Comparison of ENCODE assay signal across 1 cellular context in the genomic region with DNA sequence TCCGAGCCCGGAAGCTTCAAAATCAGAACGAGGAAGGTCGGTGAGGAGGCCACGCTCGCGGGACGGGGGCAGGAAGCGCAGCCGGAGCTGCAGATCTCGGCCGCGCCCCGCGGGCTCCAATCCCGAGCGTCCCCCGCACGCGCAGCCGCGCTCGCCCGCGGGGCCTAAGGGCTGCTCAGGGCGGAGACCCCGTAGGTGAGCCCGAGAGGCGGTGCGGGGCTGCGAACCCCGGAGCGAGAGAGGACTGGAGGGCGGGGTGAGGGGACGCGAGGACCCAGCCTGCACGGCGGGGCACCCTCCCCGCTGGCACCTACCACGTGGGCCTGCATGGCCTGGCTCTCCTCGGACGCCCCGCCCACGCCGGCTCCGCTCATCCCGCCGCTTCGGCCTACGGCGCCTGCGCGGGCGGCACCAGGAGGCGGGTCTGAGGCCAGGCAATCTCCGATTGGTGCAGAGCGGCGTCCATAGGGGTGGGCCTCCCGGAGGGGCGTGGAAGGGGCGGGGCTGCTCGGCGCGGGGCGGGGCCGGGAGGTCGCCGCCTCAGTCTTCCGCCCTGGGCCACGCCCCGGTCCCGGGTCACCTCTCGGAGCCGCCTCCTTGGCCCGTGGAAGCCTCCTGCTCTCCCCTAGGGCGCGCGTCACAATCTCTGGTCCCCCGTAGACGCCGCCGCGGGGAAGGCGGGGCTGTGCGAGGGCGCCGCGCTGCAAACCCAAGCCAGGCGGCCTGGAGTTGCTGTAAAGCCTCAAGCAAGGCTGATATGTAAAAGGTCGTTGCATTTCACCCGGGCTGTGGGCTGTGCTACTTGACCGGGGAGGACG.
TF ChIP-seq lines count a peak whose summit lies in the region.

No MANE protein-coding gene starts in this region.

TF ChIP-seq in K562, 482 proteins besides CTCF, POLR2A, EP300 and RAD21 (continued from another document and continues in another):
- TF ChIP-seq, protein P1, sequence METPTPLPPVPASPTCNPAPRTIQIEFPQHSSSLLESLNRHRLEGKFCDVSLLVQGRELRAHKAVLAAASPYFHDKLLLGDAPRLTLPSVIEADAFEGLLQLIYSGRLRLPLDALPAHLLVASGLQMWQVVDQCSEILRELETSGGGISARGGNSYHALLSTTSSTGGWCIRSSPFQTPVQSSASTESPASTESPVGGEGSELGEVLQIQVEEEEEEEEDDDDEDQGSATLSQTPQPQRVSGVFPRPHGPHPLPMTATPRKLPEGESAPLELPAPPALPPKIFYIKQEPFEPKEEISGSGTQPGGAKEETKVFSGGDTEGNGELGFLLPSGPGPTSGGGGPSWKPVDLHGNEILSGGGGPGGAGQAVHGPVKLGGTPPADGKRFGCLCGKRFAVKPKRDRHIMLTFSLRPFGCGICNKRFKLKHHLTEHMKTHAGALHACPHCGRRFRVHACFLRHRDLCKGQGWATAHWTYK (CRISPR knock-in tag; IDR thresholded peaks at IDR 0.05) = peak; percentile 49
- TF ChIP-seq ZNF324 (CRISPR knock-in tag; IDR thresholded peaks at IDR 0.05) (no peak), LEF1 (IDR thresholded peaks at IDR 0.05) (no peak), CCAR2 (IDR thresholded peaks at IDR 0.05; ENCODE audit: low read depth, low read length) (no peak), NUFIP1 (IDR thresholded peaks at IDR 0.05; ENCODE audit: partially characterized antibody) (no peak), ZNF239 (CRISPR knock-in tag; IDR thresholded peaks at IDR 0.05) (no peak), HDAC1 (IDR thresholded peaks at IDR 0.05) (peak in 1 of 2 experiments; percentile 99; a peak in 3 of 4 replicates), RNF2 (IDR thresholded peaks at IDR 0.05) (peak; percentile 58; the same call in 1 of the 2 replicates), ESRRB (CRISPR knock-in tag; IDR thresholded peaks at IDR 0.05; ENCODE audit: borderline replicate concordance) (no peak), ZNF311 (CRISPR knock-in tag; IDR thresholded peaks at IDR 0.05) (no peak), TEAD2 (tag; IDR thresholded peaks at IDR 0.05) (no peak), MYC (IDR thresholded peaks at IDR 0.05; ENCODE audit: low read depth, low read length) (peak; percentile 98), MYC (CRISPR knock-in tag; IDR thresholded peaks at IDR 0.05; ENCODE audit: borderline replicate concordance, low read depth) (no peak), RFX7 (CRISPR knock-in tag; IDR thresholded peaks at IDR 0.05) (no peak), ZNF589 (CRISPR knock-in tag; IDR thresholded peaks at IDR 0.05; ENCODE audit: low read depth) (no peak), FOXK2 (conservative IDR thresholded peaks at IDR 0.05 in 1 of 2, IDR thresholded peaks at IDR 0.05 in 1 of 2; ENCODE audit: low read depth in 2 of 2) (no peak), PTBP1 (IDR thresholded peaks at IDR 0.05; ENCODE audit: low read depth, low read length) (no peak), PHF21A (IDR thresholded peaks at IDR 0.05; ENCODE audit: borderline replicate concordance, low read depth) (0 out of 2 replicates have a peak, but pooled peaks have one; percentile 44), ZNF274 (IDR thresholded peaks at IDR 0.05; ENCODE audit: borderline replicate concordance, low read depth, low read length) (no peak), SMARCA5 (IDR thresholded peaks at IDR 0.05) (no peak), SIRT6 (IDR thresholded peaks at IDR 0.05; ENCODE audit: low read depth, low read length) (no peak), ARHGAP35 (IDR thresholded peaks at IDR 0.05; ENCODE audit: partially characterized antibody) (no peak), SP2 (IDR thresholded peaks at IDR 0.05; ENCODE audit: extremely low read depth, low read depth, low read length, poor library complexity, severe bottlenecking) (peak; percentile 36), TCFL5 (CRISPR knock-in tag; conservative IDR thresholded peaks at IDR 0.05) (no peak), SMARCE1 (IDR thresholded peaks at IDR 0.05) (no peak), YY1 (IDR thresholded peaks at IDR 0.05; ENCODE audit: borderline replicate concordance in 1 of 3, control insufficient read depth in 1 of 3, extremely low read depth in 1 of 3, insufficient read depth in 3 of 3, insufficient read length in 1 of 3, insufficient replicate concordance in 2 of 3, low read depth in 1 of 3, low read length in 2 of 3) (peak in 2 of 3 experiments; percentile 29 to 39), ZFP1 (CRISPR knock-in tag; IDR thresholded peaks at IDR 0.05) (no peak), KDM5B (IDR thresholded peaks at IDR 0.05; ENCODE audit: insufficient replicate concordance, low read depth, low read length) (peak; percentile 82), MTA3 (IDR thresholded peaks at IDR 0.05; ENCODE audit: borderline replicate concordance) (peak; percentile 76; the same call in 1 of the 2 replicates), NR1H2 (CRISPR knock-in tag; IDR thresholded peaks at IDR 0.05) (no peak), NCOA2 (IDR thresholded peaks at IDR 0.05; ENCODE audit: partially characterized antibody in 2 of 2) (no peak), ZNF644 (tag; IDR thresholded peaks at IDR 0.05; ENCODE audit: low read depth) (no peak), ZKSCAN1 (IDR thresholded peaks at IDR 0.05; ENCODE audit: low read depth, low read length) (no peak), PHB2 (IDR thresholded peaks at IDR 0.05; ENCODE audit: low read depth) (no peak), ZNF124 (CRISPR knock-in tag; IDR thresholded peaks at IDR 0.05) (no peak), FIP1L1 (IDR thresholded peaks at IDR 0.05; ENCODE audit: low read depth, low read length, poor library complexity, severe bottlenecking) (no peak), SREBF1 (IDR thresholded peaks at IDR 0.05; ENCODE audit: borderline replicate concordance, low read depth, low read length) (no peak), HNRNPLL (IDR thresholded peaks at IDR 0.05; ENCODE audit: low read depth, low read length, poor library complexity, severe bottlenecking) (no peak), LARP7 (IDR thresholded peaks at IDR 0.05) (no peak), KAT8 (IDR thresholded peaks at IDR 0.05; ENCODE audit: low read depth) (no peak), ZBTB17 (CRISPR knock-in tag; IDR thresholded peaks at IDR 0.05) (peak; percentile 80), MXI1 (IDR thresholded peaks at IDR 0.05; ENCODE audit: low read depth, low read length) (peak; percentile 91; the same call in 1 of the 2 replicates), RBFOX2 (IDR thresholded peaks at IDR 0.05; ENCODE audit: low read depth, low read length) (peak; percentile 81), STAT5B (CRISPR knock-in tag; IDR thresholded peaks at IDR 0.05) (no peak), SNRNP70 (optimal IDR thresholded peaks at IDR 0.05; ENCODE audit: low read depth, low read length) (no peak)
- TF ChIP-seq, protein P2, sequence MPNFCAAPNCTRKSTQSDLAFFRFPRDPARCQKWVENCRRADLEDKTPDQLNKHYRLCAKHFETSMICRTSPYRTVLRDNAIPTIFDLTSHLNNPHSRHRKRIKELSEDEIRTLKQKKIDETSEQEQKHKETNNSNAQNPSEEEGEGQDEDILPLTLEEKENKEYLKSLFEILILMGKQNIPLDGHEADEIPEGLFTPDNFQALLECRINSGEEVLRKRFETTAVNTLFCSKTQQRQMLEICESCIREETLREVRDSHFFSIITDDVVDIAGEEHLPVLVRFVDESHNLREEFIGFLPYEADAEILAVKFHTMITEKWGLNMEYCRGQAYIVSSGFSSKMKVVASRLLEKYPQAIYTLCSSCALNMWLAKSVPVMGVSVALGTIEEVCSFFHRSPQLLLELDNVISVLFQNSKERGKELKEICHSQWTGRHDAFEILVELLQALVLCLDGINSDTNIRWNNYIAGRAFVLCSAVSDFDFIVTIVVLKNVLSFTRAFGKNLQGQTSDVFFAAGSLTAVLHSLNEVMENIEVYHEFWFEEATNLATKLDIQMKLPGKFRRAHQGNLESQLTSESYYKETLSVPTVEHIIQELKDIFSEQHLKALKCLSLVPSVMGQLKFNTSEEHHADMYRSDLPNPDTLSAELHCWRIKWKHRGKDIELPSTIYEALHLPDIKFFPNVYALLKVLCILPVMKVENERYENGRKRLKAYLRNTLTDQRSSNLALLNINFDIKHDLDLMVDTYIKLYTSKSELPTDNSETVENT (CRISPR knock-in tag; IDR thresholded peaks at IDR 0.05) = peak; percentile 33; the same call in 1 of the 2 replicates
- TF ChIP-seq, protein P3, sequence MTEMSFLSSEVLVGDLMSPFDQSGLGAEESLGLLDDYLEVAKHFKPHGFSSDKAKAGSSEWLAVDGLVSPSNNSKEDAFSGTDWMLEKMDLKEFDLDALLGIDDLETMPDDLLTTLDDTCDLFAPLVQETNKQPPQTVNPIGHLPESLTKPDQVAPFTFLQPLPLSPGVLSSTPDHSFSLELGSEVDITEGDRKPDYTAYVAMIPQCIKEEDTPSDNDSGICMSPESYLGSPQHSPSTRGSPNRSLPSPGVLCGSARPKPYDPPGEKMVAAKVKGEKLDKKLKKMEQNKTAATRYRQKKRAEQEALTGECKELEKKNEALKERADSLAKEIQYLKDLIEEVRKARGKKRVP (CRISPR knock-in tag; IDR thresholded peaks at IDR 0.05) = no peak
- TF ChIP-seq, protein P4, sequence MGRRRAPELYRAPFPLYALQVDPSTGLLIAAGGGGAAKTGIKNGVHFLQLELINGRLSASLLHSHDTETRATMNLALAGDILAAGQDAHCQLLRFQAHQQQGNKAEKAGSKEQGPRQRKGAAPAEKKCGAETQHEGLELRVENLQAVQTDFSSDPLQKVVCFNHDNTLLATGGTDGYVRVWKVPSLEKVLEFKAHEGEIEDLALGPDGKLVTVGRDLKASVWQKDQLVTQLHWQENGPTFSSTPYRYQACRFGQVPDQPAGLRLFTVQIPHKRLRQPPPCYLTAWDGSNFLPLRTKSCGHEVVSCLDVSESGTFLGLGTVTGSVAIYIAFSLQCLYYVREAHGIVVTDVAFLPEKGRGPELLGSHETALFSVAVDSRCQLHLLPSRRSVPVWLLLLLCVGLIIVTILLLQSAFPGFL (CRISPR knock-in tag; IDR thresholded peaks at IDR 0.05) = no peak
- TF ChIP-seq, protein P5, sequence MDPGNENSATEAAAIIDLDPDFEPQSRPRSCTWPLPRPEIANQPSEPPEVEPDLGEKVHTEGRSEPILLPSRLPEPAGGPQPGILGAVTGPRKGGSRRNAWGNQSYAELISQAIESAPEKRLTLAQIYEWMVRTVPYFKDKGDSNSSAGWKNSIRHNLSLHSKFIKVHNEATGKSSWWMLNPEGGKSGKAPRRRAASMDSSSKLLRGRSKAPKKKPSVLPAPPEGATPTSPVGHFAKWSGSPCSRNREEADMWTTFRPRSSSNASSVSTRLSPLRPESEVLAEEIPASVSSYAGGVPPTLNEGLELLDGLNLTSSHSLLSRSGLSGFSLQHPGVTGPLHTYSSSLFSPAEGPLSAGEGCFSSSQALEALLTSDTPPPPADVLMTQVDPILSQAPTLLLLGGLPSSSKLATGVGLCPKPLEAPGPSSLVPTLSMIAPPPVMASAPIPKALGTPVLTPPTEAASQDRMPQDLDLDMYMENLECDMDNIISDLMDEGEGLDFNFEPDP (CRISPR knock-in tag; IDR thresholded peaks at IDR 0.05) = no peak
- TF ChIP-seq, protein P6, sequence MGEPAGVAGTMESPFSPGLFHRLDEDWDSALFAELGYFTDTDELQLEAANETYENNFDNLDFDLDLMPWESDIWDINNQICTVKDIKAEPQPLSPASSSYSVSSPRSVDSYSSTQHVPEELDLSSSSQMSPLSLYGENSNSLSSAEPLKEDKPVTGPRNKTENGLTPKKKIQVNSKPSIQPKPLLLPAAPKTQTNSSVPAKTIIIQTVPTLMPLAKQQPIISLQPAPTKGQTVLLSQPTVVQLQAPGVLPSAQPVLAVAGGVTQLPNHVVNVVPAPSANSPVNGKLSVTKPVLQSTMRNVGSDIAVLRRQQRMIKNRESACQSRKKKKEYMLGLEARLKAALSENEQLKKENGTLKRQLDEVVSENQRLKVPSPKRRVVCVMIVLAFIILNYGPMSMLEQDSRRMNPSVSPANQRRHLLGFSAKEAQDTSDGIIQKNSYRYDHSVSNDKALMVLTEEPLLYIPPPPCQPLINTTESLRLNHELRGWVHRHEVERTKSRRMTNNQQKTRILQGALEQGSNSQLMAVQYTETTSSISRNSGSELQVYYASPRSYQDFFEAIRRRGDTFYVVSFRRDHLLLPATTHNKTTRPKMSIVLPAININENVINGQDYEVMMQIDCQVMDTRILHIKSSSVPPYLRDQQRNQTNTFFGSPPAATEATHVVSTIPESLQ (CRISPR knock-in tag; IDR thresholded peaks at IDR 0.05) = no peak
- TF ChIP-seq, protein P7, sequence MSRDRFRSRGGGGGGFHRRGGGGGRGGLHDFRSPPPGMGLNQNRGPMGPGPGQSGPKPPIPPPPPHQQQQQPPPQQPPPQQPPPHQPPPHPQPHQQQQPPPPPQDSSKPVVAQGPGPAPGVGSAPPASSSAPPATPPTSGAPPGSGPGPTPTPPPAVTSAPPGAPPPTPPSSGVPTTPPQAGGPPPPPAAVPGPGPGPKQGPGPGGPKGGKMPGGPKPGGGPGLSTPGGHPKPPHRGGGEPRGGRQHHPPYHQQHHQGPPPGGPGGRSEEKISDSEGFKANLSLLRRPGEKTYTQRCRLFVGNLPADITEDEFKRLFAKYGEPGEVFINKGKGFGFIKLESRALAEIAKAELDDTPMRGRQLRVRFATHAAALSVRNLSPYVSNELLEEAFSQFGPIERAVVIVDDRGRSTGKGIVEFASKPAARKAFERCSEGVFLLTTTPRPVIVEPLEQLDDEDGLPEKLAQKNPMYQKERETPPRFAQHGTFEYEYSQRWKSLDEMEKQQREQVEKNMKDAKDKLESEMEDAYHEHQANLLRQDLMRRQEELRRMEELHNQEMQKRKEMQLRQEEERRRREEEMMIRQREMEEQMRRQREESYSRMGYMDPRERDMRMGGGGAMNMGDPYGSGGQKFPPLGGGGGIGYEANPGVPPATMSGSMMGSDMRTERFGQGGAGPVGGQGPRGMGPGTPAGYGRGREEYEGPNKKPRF (IDR thresholded peaks at IDR 0.05; ENCODE audit: low read depth, low read length) = no peak
- TF ChIP-seq, protein P8, sequence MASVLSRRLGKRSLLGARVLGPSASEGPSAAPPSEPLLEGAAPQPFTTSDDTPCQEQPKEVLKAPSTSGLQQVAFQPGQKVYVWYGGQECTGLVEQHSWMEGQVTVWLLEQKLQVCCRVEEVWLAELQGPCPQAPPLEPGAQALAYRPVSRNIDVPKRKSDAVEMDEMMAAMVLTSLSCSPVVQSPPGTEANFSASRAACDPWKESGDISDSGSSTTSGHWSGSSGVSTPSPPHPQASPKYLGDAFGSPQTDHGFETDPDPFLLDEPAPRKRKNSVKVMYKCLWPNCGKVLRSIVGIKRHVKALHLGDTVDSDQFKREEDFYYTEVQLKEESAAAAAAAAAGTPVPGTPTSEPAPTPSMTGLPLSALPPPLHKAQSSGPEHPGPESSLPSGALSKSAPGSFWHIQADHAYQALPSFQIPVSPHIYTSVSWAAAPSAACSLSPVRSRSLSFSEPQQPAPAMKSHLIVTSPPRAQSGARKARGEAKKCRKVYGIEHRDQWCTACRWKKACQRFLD (CRISPR knock-in tag; IDR thresholded peaks at IDR 0.05) = no peak
